8 cellular contexts compared by ENCODE assay signal in the genomic region with DNA sequence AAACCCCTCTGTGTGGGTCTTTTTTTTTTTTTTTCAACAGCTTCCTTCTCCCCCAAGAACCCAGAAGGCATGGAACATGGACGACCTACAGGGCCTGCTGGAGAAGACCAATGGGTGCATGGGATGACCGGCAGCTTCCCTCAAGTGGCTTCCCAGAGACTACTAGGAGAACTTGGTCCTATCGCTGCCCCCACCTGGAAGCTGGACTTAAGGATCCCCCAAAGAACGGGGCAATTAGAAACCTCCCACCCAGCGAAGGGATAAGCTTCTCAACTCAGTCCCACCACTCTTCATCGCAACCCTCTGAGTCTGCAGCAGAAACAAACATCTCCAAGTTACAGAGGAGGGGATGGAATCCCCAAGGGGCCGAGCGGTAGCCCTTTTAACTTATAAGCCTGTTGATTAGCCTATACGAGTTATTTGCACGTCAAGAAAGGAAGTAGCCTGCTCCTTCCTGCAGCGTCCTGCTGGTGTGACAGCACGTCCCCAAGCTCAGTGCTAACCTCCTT. TPM values are rescaled to one million over a fixed set of nuclear protein-coding genes. Genes with fewer than 3 reads are reported as not detected.
A peak's percentile ranks its signal among the peaks of the same experiment; 100 is the strongest.
DNase-seq lines count a peak whose midpoint lies in the region; ATAC-seq and TF ChIP-seq lines count a peak whose summit lies in the region.

No MANE protein-coding gene starts in this region.

- H3K27ac ChIP-seq in layer of hippocampus (ENCODE audit: low read depth, low read length) (peak overlapping the region; percentile 90), thyroid gland (peak overlapping the region in 2 of 3 donors; percentile 96 to 99)

- H3K4me3 ChIP-seq in thyroid gland (replicated peaks in 1 of 3): peak overlapping the region in 1 of 3 donors; percentile 73

- no peak for ATAC-seq in activated T-cell treated with anti-CD3 and anti-CD28 coated beads, Interleukin-2, amount 50 U/mL, for 4 hours

- no peak for TF ChIP-seq CTCF in thyroid gland (IDR thresholded peaks at IDR 0.05)

- intact Hi-C loops in thyroid gland (cut with DNase I): no loop called here

- peak overlapping the region; percentile 97 for H3K4me3 Mint-ChIP-seq in activated T-cell treated with anti-CD3 and anti-CD28 coated beads, Interleukin-2, amount 50 U/mL, for 4 hours
- H3K4me3 Mint-ChIP-seq in activated naive CD8-positive, alpha-beta T cell: peak overlapping the region; percentile 96

- H3K4me1 Mint-ChIP-seq in activated T-cell treated with anti-CD3 and anti-CD28 coated beads, Interleukin-2, amount 50 U/mL, for 4 hours (ENCODE audit: low read depth): peaks cover 27% of the 10 kb centered on the region
- H3K4me1 Mint-ChIP-seq in activated naive CD8-positive, alpha-beta T cell (ENCODE audit: low read depth): peaks cover 27% of the 10 kb centered on the region

- H3K9me3 Mint-ChIP-seq in activated T-cell treated with anti-CD3 and anti-CD28 coated beads, Interleukin-2, amount 50 U/mL, for 4 hours: no peaks in the 10 kb centered on the region
- H3K9me3 Mint-ChIP-seq in activated naive CD8-positive, alpha-beta T cell (ENCODE audit: low read depth): no peaks in the 10 kb centered on the region

- H3K36me3 Mint-ChIP-seq in activated T-cell treated with anti-CD3 and anti-CD28 coated beads, Interleukin-2, amount 50 U/mL, for 4 hours (ENCODE audit: insufficient read depth): peaks cover 15% of the 10 kb centered on the region
- peaks cover 2% of the 10 kb centered on the region for H3K36me3 Mint-ChIP-seq in activated naive CD8-positive, alpha-beta T cell

- TF ChIP-seq POLR2A in thyroid gland (IDR thresholded peaks at IDR 0.05): no peak

- peak overlapping the region; percentile 100 for H3K27ac Mint-ChIP-seq in activated naive CD8-positive, alpha-beta T cell

- no peaks in the 10 kb centered on the region for H3K9me3 ChIP-seq in thyroid gland

- H3K4me1 ChIP-seq in thyroid gland: peaks cover 18 to 25% of the 10 kb centered on the region in 2 donors

- no peak for DNase-seq in activated T-cell treated with anti-CD3 and anti-CD28 coated beads, Interleukin-2, amount 50 U/mL, for 4 hours
- no peak for DNase-seq in activated T-cell treated with anti-CD3 and anti-CD28 coated beads for 4 hours
- no peak for DNase-seq in thyroid gland
- DNase-seq in iPS-NIHi11 (ENCODE audit: low spot score): no peak
- no peak for DNase-seq in NCI-H526 (lab: John Stamatoyannopoulos, UW)
- no peak for DNase-seq in superior temporal gyrus (ENCODE audit: extremely low spot score)

- whole genome bisulfite sequencing in thyroid gland, 2 donors: 33 to 36% methylated on average over 12 of the region's 12 CpGs

- H3K27me3 ChIP-seq in layer of hippocampus (ENCODE audit: control insufficient read depth, insufficient read depth, low read length) (no peaks in the 10 kb centered on the region), thyroid gland (no peaks in the 10 kb centered on the region)

- peaks cover 18 to 19% of the 10 kb centered on the region in 2 donors for H3K36me3 ChIP-seq in thyroid gland

- no peaks in the 10 kb centered on the region for H3K27me3 Mint-ChIP-seq in activated T-cell treated with anti-CD3 and anti-CD28 coated beads, Interleukin-2, amount 50 U/mL, for 4 hours (ENCODE audit: low read depth)
- no peaks in the 10 kb centered on the region for H3K27me3 Mint-ChIP-seq in activated naive CD8-positive, alpha-beta T cell

RNA-seq across cellular contexts. Expression of gene ACTR1B, which starts 1.4 kb away (rescaled TPM):
- total RNA-seq in activated T-cell treated with anti-CD3 and anti-CD28 coated beads, Interleukin-2, amount 50 U/mL, for 4 hours: 10 to 100 TPM; 66.3 to 70.7 (median 67.1) TPM
- total RNA-seq in thyroid gland: 100 to 1,000 TPM in 1 of 4 donors, 10 to 100 TPM in 3; 64.9 to 106 (median 76.3) TPM

RNA-seq across cellular contexts. Expression of gene C2orf92, which starts 7.1 kb away (rescaled TPM):
- 1 to 10 TPM; 3.3 to 4.4 (median 4.0) TPM for total RNA-seq in activated T-cell treated with anti-CD3 and anti-CD28 coated beads, Interleukin-2, amount 50 U/mL, for 4 hours
- total RNA-seq in thyroid gland: 10 to 100 TPM in 3 of 4 donors, 1 to 10 TPM in 1; 9.8 to 36.5 (median 30.7) TPM

RNA-seq across cellular contexts. Expression of gene COX5B, which starts 16.6 kb away (rescaled TPM):
- total RNA-seq in activated T-cell treated with anti-CD3 and anti-CD28 coated beads, Interleukin-2, amount 50 U/mL, for 4 hours: 100 to 1,000 TPM; 198 to 216 (median 215) TPM
- 100 to 1,000 TPM; 216 to 731 (median 586) TPM for total RNA-seq in thyroid gland

RNA-seq across cellular contexts. Expression of gene ZAP70, which starts 50.9 kb away (rescaled TPM):
- total RNA-seq in activated T-cell treated with anti-CD3 and anti-CD28 coated beads, Interleukin-2, amount 50 U/mL, for 4 hours: 100 to 1,000 TPM; 156 to 194 (median 186) TPM
- total RNA-seq in thyroid gland: 1 to 10 TPM; 4.0 to 7.6 (median 4.4) TPM
